2 cellular contexts compared by ENCODE assay signal in genomic region chr14:73027546-73027945, GRCh38.
TF ChIP-seq lines count a peak whose summit lies in the region.

No MANE protein-coding gene starts in this region.

TF ChIP-seq in SK-N-SH, 30 proteins besides CTCF, POLR2A, EP300 and RAD21 (continued from another document):
- TF ChIP-seq NFIC (IDR thresholded peaks at IDR 0.05; ENCODE audit: borderline replicate concordance): no peak
- TF ChIP-seq RCOR1 (IDR thresholded peaks at IDR 0.05; ENCODE audit: low read length): no peak
- no peak for TF ChIP-seq MAX (IDR thresholded peaks at IDR 0.05; ENCODE audit: low read depth)
- TF ChIP-seq EZH2phosphoT487 (IDR thresholded peaks at IDR 0.05; ENCODE audit: borderline replicate concordance, low read depth): no peak
- TF ChIP-seq GABPA (IDR thresholded peaks at IDR 0.05; ENCODE audit: low read depth): no peak
- no peak for TF ChIP-seq REST (IDR thresholded peaks at IDR 0.05; ENCODE audit: low read depth, low read length)
- no peak for TF ChIP-seq FOXM1 (IDR thresholded peaks at IDR 0.05; ENCODE audit: low read depth)
- no peak for TF ChIP-seq FOSL2 (IDR thresholded peaks at IDR 0.05; ENCODE audit: borderline replicate concordance, low read depth)
- no peak for TF ChIP-seq MEF2A (IDR thresholded peaks at IDR 0.05; ENCODE audit: borderline replicate concordance, low read depth)

TF ChIP-seq in SK-N-SH treated with all-trans-retinoic acid at 6 μM for 48 hours, 23 proteins besides CTCF, POLR2A, EP300 and RAD21 (continued from another document):
- no peak for TF ChIP-seq ISL1 (CRISPR knock-in tag; IDR thresholded peaks at IDR 0.05)
- TF ChIP-seq OSR1 (CRISPR knock-in tag; IDR thresholded peaks at IDR 0.05): no peak
